21 cellular contexts compared by ENCODE assay signal in the genomic region with DNA sequence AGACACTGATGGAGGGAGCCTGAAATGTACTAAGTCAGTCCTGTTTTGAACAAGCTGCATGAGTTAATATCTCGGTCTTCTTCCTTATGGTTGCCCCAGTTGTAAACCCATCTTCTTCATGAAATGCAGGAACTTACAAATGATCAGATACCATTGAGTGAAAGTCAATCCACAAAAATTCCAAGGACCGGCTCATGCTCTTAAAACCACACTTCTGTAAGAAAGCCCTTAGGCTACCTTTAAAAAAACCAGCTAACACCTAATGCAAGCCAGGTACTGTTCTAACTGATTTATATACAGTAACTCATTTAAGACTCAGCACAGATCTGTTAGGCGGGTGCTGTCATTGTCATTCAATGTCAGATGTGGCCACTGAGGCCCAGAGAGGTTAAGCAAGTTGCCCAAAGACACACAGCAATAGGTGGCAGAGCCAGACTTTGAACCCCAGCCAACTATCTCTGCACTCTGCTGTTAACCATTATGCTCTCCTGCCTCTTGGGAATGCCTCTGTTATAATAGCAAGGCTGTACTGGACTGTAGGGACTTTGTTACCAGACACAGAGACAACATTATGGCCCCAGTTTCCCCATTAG.
DNase-seq lines count a peak whose midpoint lies in the region; ATAC-seq, FAIRE-seq and TF ChIP-seq lines count a peak whose summit lies in the region.
"Had no signal": no experiment of that assay in that cellular context is flagged by ENCODE, and none has a peak within 500 bp of the region (broad histone marks: within the 10 kb centered on the region; RNA-seq: fewer than 3 reads in every experiment).

No MANE protein-coding gene starts in this region.

- TF ChIP-seq CTCF in A549 (IDR thresholded peaks at IDR 0.05) (no peak), HEK293 (tag by site-specific recombination; IDR thresholded peaks at IDR 0.05) (no peak), PC-3 (conservative IDR thresholded peaks at IDR 0.05; ENCODE audit: low read depth, low read length) (no peak), H1 (IDR thresholded peaks at IDR 0.05; ENCODE audit: control extremely low read depth in 1 of 3, insufficient read depth in 1 of 3, low read depth in 1 of 3, low read length in 3 of 3) (no peak)

- H3K56ac ChIP-seq in H1 (replicated peaks; ENCODE audit: insufficient read length, low read depth, low read length): no peak overlapping the region

- no peak overlapping the region for H2BK20ac ChIP-seq in H1 (ENCODE audit: low read length)

- FAIRE-seq in A549 (lab: Jason Lieb, UNC) (no peak), H1 (lab: Jason Lieb, UNC) (no peak)
- FAIRE-seq: D721Med, GM12878, GM19239, H54 had no signal

- TF ChIP-seq EP300 in A549 (IDR thresholded peaks at IDR 0.05) (no peak), H1 (IDR thresholded peaks at IDR 0.05; ENCODE audit: borderline replicate concordance in 1 of 2, low read depth in 2 of 2, low read length in 2 of 2) (no peak)

- H3K4me2 ChIP-seq in A549 (no peak overlapping the region), PC-3 (ENCODE audit: low read length) (no peak overlapping the region), H1 (ENCODE audit: insufficient read depth in 1 of 2, low read depth in 2 of 2, low read length in 2 of 2) (no peak overlapping the region)
- H3K4me2 ChIP-seq: BLaER1, GM23338 had no signal

- no peaks in the 10 kb centered on the region for H3K9me3 ChIP-seq in A549
- H3K9me3 ChIP-seq in HEK293 (ENCODE audit: control insufficient read depth, insufficient read depth, low read depth, low read length): no peaks in the 10 kb centered on the region
- no peaks in the 10 kb centered on the region for H3K9me3 ChIP-seq in PC-3 (ENCODE audit: low read length)
- no peaks in the 10 kb centered on the region; a peak in 1 of 4 replicates for H3K9me3 ChIP-seq in H1 (ENCODE audit: insufficient read depth in 2 of 2, low read depth in 1 of 2, low read length in 1 of 2)
- H3K9me3 ChIP-seq: BLaER1, HAP-1 had no signal

- no peak overlapping the region for H4K91ac ChIP-seq in H1 (replicated peaks; ENCODE audit: insufficient read length, low read length)

- H3K9ac ChIP-seq in PC-3 (ENCODE audit: low read length) (no peak overlapping the region), H1 (replicated peaks in 1 of 4; ENCODE audit: extremely low read depth in 1 of 4, low read depth in 3 of 4, low read length in 3 of 4) (no peak overlapping the region)
- H3K9ac ChIP-seq: BLaER1 had no signal

- H3K27me3 ChIP-seq in PC-3 (ENCODE audit: low read length): no peaks in the 10 kb centered on the region
- no peaks in the 10 kb centered on the region for H3K27me3 ChIP-seq in H1 (replicated peaks in 1 of 4; ENCODE audit: control insufficient read depth in 3 of 4, extremely low read depth in 1 of 4, insufficient read depth in 3 of 4, low read length in 3 of 4)
- H3K27me3 ChIP-seq: BLaER1 had no signal

- no peak overlapping the region for H2BK12ac ChIP-seq in H1 (ENCODE audit: low read depth, low read length)

- H3K4me3 ChIP-seq in A549: no peak overlapping the region
- H3K4me3 ChIP-seq in HEK293 (ENCODE audit: low read depth, low read length): no peak overlapping the region
- H3K4me3 ChIP-seq in PC-3 (ENCODE audit: low read length): no peak overlapping the region
- no peak overlapping the region for H3K4me3 ChIP-seq in H1 (ENCODE audit: extremely low read depth in 1 of 4, insufficient read depth in 2 of 4, low read depth in 3 of 4, low read length in 4 of 4)
- H3K4me3 ChIP-seq: BLaER1, GM12878, GM23338, HAP-1 had no signal

- POLR2A ChIA-PET in A549 (lab: Yijun Ruan, JAX): no interaction called here
- POLR2A ChIA-PET in HEK293 (lab: Yijun Ruan, JAX): no interaction called here
- POLR2A ChIA-PET in PC-3 (lab: Charles Lee; ENCODE audit: unreplicated experiment): no interaction called here
- POLR2A ChIA-PET in H1 (lab: Charles Lee; ENCODE audit: partially characterized antibody): no interaction called here

- H3K79me2 ChIP-seq in PC-3 (ENCODE audit: low read length) (no peaks in the 10 kb centered on the region), H1 (ENCODE audit: control insufficient read depth in 1 of 2, insufficient read depth in 2 of 2, low read length in 2 of 2) (no peaks in the 10 kb centered on the region)

- no peak for ATAC-seq in A549
- ATAC-seq in PC-3: no peak
- ATAC-seq: CD8-positive, alpha-beta T cell; GM12878; GM23338 had no signal

- 33% methylated on average over 3 of the region's 3 CpGs for WGBS in A549 (ENCODE audit: missing lambda C conversion rate)
- 92% methylated on average over 3 of the region's 3 CpGs; no CpG with 5 or more reads in 1 of the 2 experiments for WGBS in H1 (ENCODE audit: extremely low coverage in 1 of 2, insufficient coverage in 1 of 2, insufficient read length in 1 of 2, insufficient replicate concordance in 2 of 2, low coverage in 1 of 2, low lambda C conversion rate in 2 of 2, missing lambda C conversion rate in 1 of 2), 2 experiments

- no peak overlapping the region for H2BK15ac ChIP-seq in H1 (ENCODE audit: low read length)

- peaks cover 15% of the 10 kb centered on the region for H3K23me2 ChIP-seq in H1 (ENCODE audit: low read depth, low read length)

- TF ChIP-seq POLR2A in A549 (IDR thresholded peaks at IDR 0.05; ENCODE audit: low read length) (no peak), H1 (IDR thresholded peaks at IDR 0.05; ENCODE audit: control extremely low read depth in 1 of 2, low read depth in 2 of 2, low read length in 2 of 2) (no peak)

- H3K23ac ChIP-seq in H1 (ENCODE audit: insufficient read length): no peak overlapping the region

- H3K36me3 ChIP-seq in HEK293 (ENCODE audit: control insufficient read depth in 2 of 2, insufficient read depth in 1 of 2, low read length in 2 of 2): no peaks in the 10 kb centered on the region
- no peaks in the 10 kb centered on the region for H3K36me3 ChIP-seq in PC-3 (ENCODE audit: low read depth, low read length)
- H3K36me3 ChIP-seq in H1 (ENCODE audit: control insufficient read depth in 2 of 4, insufficient read depth in 4 of 4, low read length in 3 of 4): no peaks in the 10 kb centered on the region
- H3K36me3 ChIP-seq: BLaER1, HAP-1 had no signal

- no peak overlapping the region for H2BK5ac ChIP-seq in H1 (ENCODE audit: low read depth, low read length)

- H2AFZ ChIP-seq in PC-3 (ENCODE audit: low read length) (no peak overlapping the region), H1 (ENCODE audit: low read length) (no peak overlapping the region)
- H2AFZ ChIP-seq: GM23338 had no signal

- H3K14ac ChIP-seq in H1 (ENCODE audit: insufficient read length): no peak overlapping the region

- H3K18ac ChIP-seq in H1 (ENCODE audit: extremely low read depth, low read length): no peak overlapping the region

- no peaks in the 10 kb centered on the region for H3K9me2 ChIP-seq in PC-3 (replicated peaks; ENCODE audit: low read length)

- H4K20me1 ChIP-seq in PC-3 (ENCODE audit: low read length) (no peaks in the 10 kb centered on the region), H1 (replicated peaks in 1 of 2; ENCODE audit: control insufficient read depth in 1 of 2, insufficient read depth in 2 of 2, low read length in 2 of 2) (peaks cover 0 to 7% of the 10 kb centered on the region in 2 experiments)
- H4K20me1 ChIP-seq: BLaER1 had no signal

- H2AK5ac ChIP-seq in H1 (ENCODE audit: low read depth, low read length): no peak overlapping the region

- H3F3A ChIP-seq in PC-3 (ENCODE audit: low read length, unreplicated experiment): no peaks in the 10 kb centered on the region

- H2BK120ac ChIP-seq in H1 (replicated peaks; ENCODE audit: low read depth, low read length): no peak overlapping the region

- H4K8ac ChIP-seq in H1 (ENCODE audit: extremely low read depth, insufficient read depth, low read length): no peak overlapping the region

- no peak overlapping the region for H4K5ac ChIP-seq in H1 (ENCODE audit: insufficient read length, low read depth, low read length)

- BruUV-seq in PC-3 (replicated peaks; lab: Mats Ljungman, UMichigan): no TSS peak

- CTCF ChIA-PET in A549 (lab: Yijun Ruan, JAX): interaction anchor here (0.8 kb wide), 1 partner anchor 55 kb away, joined by 3 read pairs; no protein-coding TSS in a partner anchor
- CTCF ChIA-PET in HEK293 (lab: Yijun Ruan, JAX): interaction anchor here (0.7 to 1.4 kb wide), 2 partner anchors 8 to 11 kb away, joined by 3 to 4 read pairs; no protein-coding TSS in a partner anchor
- CTCF ChIA-PET in PC-3 (lab: Charles Lee): no interaction called here
- CTCF ChIA-PET in H1 (lab: Charles Lee; ENCODE audit: partially characterized antibody): interaction anchor here (0.7 to 1.5 kb wide), 3 partner anchors 10 to 334 kb away, joined by 3 to 4 read pairs (median 3); no protein-coding TSS in a partner anchor

- TF ChIP-seq RAD21 in A549 (conservative IDR thresholded peaks at IDR 0.05 in 1 of 2, IDR thresholded peaks at IDR 0.05 in 1 of 2) (no peak), H1 (IDR thresholded peaks at IDR 0.05 in 1 of 2, conservative IDR thresholded peaks at IDR 0.05 in 1 of 2; ENCODE audit: low read depth in 2 of 2, low read length in 2 of 2) (no peak)

- intact Hi-C loops in PC-3 (cut with micrococcal nuclease): no loop called here

- H3K4me1 ChIP-seq in A549 (no peaks in the 10 kb centered on the region), HEK293 (ENCODE audit: control insufficient read depth, insufficient read depth, low read length) (no peaks in the 10 kb centered on the region), PC-3 (ENCODE audit: insufficient read depth, low read length) (no peaks in the 10 kb centered on the region), H1 (replicated peaks in 1 of 4; ENCODE audit: control insufficient read depth in 3 of 4, insufficient read depth in 4 of 4, low read length in 3 of 4) (peaks cover 0 to 4% (median 0%) of the 10 kb centered on the region in 4 experiments; a peak in 1 of 7 replicates)
- H3K4me1 ChIP-seq: BLaER1, HAP-1 had no signal

- H3K27ac ChIP-seq in A549: no peak overlapping the region
- H3K27ac ChIP-seq in HEK293 (ENCODE audit: extremely low read depth, low read depth, low read length): no peak overlapping the region
- H3K27ac ChIP-seq in PC-3 (ENCODE audit: low read length): no peak overlapping the region
- no peak overlapping the region for H3K27ac ChIP-seq in H1 (ENCODE audit: low read depth, low read length)
- no peak overlapping the region for H3K27ac ChIP-seq in substantia nigra (ENCODE audit: low read depth, low read length, poor library complexity, severe bottlenecking)
- H3K27ac ChIP-seq: BLaER1, C4-2B had no signal

- no peak overlapping the region for H3K4ac ChIP-seq in H1 (replicated peaks; ENCODE audit: insufficient read length, low read depth, low read length)

- H3K79me1 ChIP-seq in H1 (ENCODE audit: low read depth, low read length): no peaks in the 10 kb centered on the region

- DNase-seq in A549 (ENCODE audit: low read depth in 1 of 2, low spot score in 1 of 2) (no peak), PC-3 (peak; percentile 37), H1 (ENCODE audit: low read depth in 1 of 2, low spot score in 2 of 2) (no peak), substantia nigra (lab: John Stamatoyannopoulos, UW) (no peak), midbrain (lab: John Stamatoyannopoulos, UW) (no peak)
- no peak for DNase-seq in activated CD8-positive, alpha-beta memory T cell treated with anti-CD3 and anti-CD28 coated beads for 24 hours
- DNase-seq: CD4-positive, CD25-positive, alpha-beta regulatory T cell; CD8-positive, alpha-beta T cell; DMS 273 treated with DMSO at 0.1 percent for 48 hours; DMS79; EL; GDM1 had no signal

TF ChIP-seq in HEK293, 187 proteins besides CTCF, POLR2A, EP300 and RAD21 (continues in another document):
- peak; percentile 77 for TF ChIP-seq ZNF768 (tag by site-specific recombination; IDR thresholded peaks at IDR 0.05)

TF ChIP-seq in H1, 55 proteins besides CTCF, POLR2A, EP300 and RAD21 (continues in another document):
- TF ChIP-seq NRF1 (IDR thresholded peaks at IDR 0.05; ENCODE audit: low read depth, low read length): no peak
